8 cellular contexts compared by ENCODE assay signal in genomic region chr18:21508302-21508701, GRCh38.
"Had no signal": no experiment of that assay in that cellular context is flagged by ENCODE, and none has a peak within 500 bp of the region (broad histone marks: within the 10 kb centered on the region; RNA-seq: fewer than 3 reads in every experiment).

No MANE protein-coding gene starts in this region.

- H3K4me1 ChIP-seq: HAP-1 had no signal

- H3K27ac Mint-ChIP-seq: HFFc6 had no signal

- H3K9me3 ChIP-seq: HAP-1 had no signal

- H3K4me3 Mint-ChIP-seq: HFFc6 had no signal

- H3K9me3 Mint-ChIP-seq: HFFc6 had no signal

- FAIRE-seq: H54, K562 had no signal

- H3K4me3 ChIP-seq: HAP-1, K562 had no signal

- H3K27ac ChIP-seq: HL-60 had no signal

- DNase-seq: GOT3, HFFc6, IMR-90, KG1 had no signal
